21 cellular contexts compared by ENCODE assay signal in genomic region chr4:100948911-100949310, GRCh38.
DNase-seq lines count a peak whose midpoint lies in the region; ATAC-seq and FAIRE-seq lines count a peak whose summit lies in the region.
"Had no signal": no experiment of that assay in that cellular context is flagged by ENCODE, and none has a peak within 500 bp of the region (broad histone marks: within the 10 kb centered on the region; RNA-seq: fewer than 3 reads in every experiment).

No MANE protein-coding gene starts in this region.

- peak; percentile 12 for FAIRE-seq in endometrium (lab: Jason Lieb, UNC)
- FAIRE-seq in urothelium cell line (lab: Jason Lieb, UNC) = no peak
- FAIRE-seq: GM12891, GM18507, H1 had no signal

- DNase-seq in GM04503 (ENCODE audit: low read depth) = peak; percentile 2
- DNase-seq in mesenchymal stem cell = peak; percentile 4
- no peak for DNase-seq in stimulated activated naive CD8-positive, alpha-beta T cell treated with anti-CD3 and anti-CD28 coated beads, Interleukin-15, Interleukin-2, amounts not matched to agents 100 U/mL and 50 U/mL, for 24 hours
- DNase-seq in activated effector memory CD4-positive, alpha-beta T cell treated with anti-CD3 and anti-CD28 coated beads, Interleukin-2, amount 50 U/mL, for 16 hours = no peak
- DNase-seq in ureter (ENCODE audit: low spot score) = no peak
- no peak for DNase-seq in urothelium cell line (ENCODE audit: low spot score)
- DNase-seq: Caco-2; CD4-positive, CD25-positive, alpha-beta regulatory T cell; CD8-positive, alpha-beta T cell; DMS153; DND-41; GDM1; H7 had no signal

- H2BK5ac ChIP-seq in mesenchymal stem cell (ENCODE audit: low read depth, low read length, poor library complexity, severe bottlenecking) = no peak overlapping the region

- H3K36me3 ChIP-seq in mesenchymal stem cell (ENCODE audit: control insufficient read depth in 1 of 2, insufficient read depth in 2 of 2, low read depth in 1 of 2, low read length in 2 of 2) = no peaks in the 10 kb centered on the region
- H3K36me3 ChIP-seq: BLaER1 had no signal

- H4K91ac ChIP-seq in mesenchymal stem cell (ENCODE audit: low read length) = no peak overlapping the region

- H3K4me1 ChIP-seq in mesenchymal stem cell (ENCODE audit: control insufficient read depth, insufficient read depth, low read depth, low read length) = no peaks in the 10 kb centered on the region
- H3K4me1 ChIP-seq: Caco-2 had no signal

- no peak overlapping the region for H3K4ac ChIP-seq in mesenchymal stem cell (ENCODE audit: low read depth in 1 of 2, low read length in 2 of 2)

- no peaks in the 10 kb centered on the region for H3K79me1 ChIP-seq in mesenchymal stem cell (replicated peaks; ENCODE audit: low read length, poor library complexity, severe bottlenecking)

- WGBS in mesenchymal stem cell = 100% methylated on average over 1 of the region's 4 CpGs

- no peak overlapping the region for H2BK15ac ChIP-seq in mesenchymal stem cell (ENCODE audit: low read depth, poor library complexity, severe bottlenecking)

- H3K23ac ChIP-seq in mesenchymal stem cell (ENCODE audit: low read length in 2 of 2) = no peak overlapping the region

- H2BK120ac ChIP-seq in mesenchymal stem cell (ENCODE audit: low read depth, low read length) = no peak overlapping the region

- no peak overlapping the region for H3K27ac ChIP-seq in mesenchymal stem cell (ENCODE audit: low read length, poor library complexity, severe bottlenecking)
- H3K27ac ChIP-seq: BLaER1, C4-2B, GM23248 had no signal

- no peak overlapping the region for H3K4me2 ChIP-seq in mesenchymal stem cell (ENCODE audit: low read length, poor library complexity, severe bottlenecking)
- H3K4me2 ChIP-seq: BLaER1 had no signal

- no peak overlapping the region for H2AK5ac ChIP-seq in mesenchymal stem cell (ENCODE audit: low read length, severe bottlenecking)

- no peak overlapping the region for H3K9ac ChIP-seq in mesenchymal stem cell (ENCODE audit: low read length)
- H3K9ac ChIP-seq: BLaER1, GM23248 had no signal

- no peaks in the 10 kb centered on the region for H3K27me3 ChIP-seq in mesenchymal stem cell (ENCODE audit: control insufficient read depth in 1 of 2, insufficient read depth in 1 of 2, low read length in 2 of 2)
- H3K27me3 ChIP-seq: BLaER1 had no signal

- H4K8ac ChIP-seq in mesenchymal stem cell (ENCODE audit: low read length) = no peak overlapping the region

- H3K14ac ChIP-seq in mesenchymal stem cell (ENCODE audit: low read length in 2 of 2) = no peak overlapping the region

- no peak overlapping the region for H3K18ac ChIP-seq in mesenchymal stem cell (ENCODE audit: low read depth in 1 of 2, low read length in 2 of 2)

- H3K9me3 ChIP-seq in mesenchymal stem cell (ENCODE audit: control insufficient read depth, low read length) = no peaks in the 10 kb centered on the region
- H3K9me3 ChIP-seq: BLaER1, Caco-2 had no signal

- ATAC-seq in stimulated activated naive CD8-positive, alpha-beta T cell treated with anti-CD3 and anti-CD28 coated beads, Interleukin-15, Interleukin-2, amounts not matched to agents 100 U/mL and 50 U/mL, for 24 hours = no peak
- ATAC-seq: CD8-positive, alpha-beta T cell; HCT116 had no signal

- H3K4me3 ChIP-seq in mesenchymal stem cell (ENCODE audit: insufficient read depth in 1 of 2, low read depth in 1 of 2, low read length in 2 of 2) = no peak overlapping the region
- H3K4me3 ChIP-seq: BLaER1, GM23248 had no signal

- no peak overlapping the region for H2AFZ ChIP-seq in mesenchymal stem cell (ENCODE audit: low read depth, low read length)
- H2AFZ ChIP-seq: GM23248 had no signal

- no peak overlapping the region for H2BK12ac ChIP-seq in mesenchymal stem cell (ENCODE audit: low read length in 2 of 2)

Comparison
In these comparisons a context has a peak if more than half of its experiments do, and no peak if none do; other contexts are left out.
1. DNase-seq: peak in GM04503 (single experiment) and mesenchymal stem cell (single experiment); none in stimulated activated naive CD8-positive, alpha-beta T cell treated with anti-CD3 and anti-CD28 coated beads, Interleukin-15, Interleukin-2, amounts not matched to agents 100 U/mL and 50 U/mL, for 24 hours (single experiment), activated effector memory CD4-positive, alpha-beta T cell treated with anti-CD3 and anti-CD28 coated beads, Interleukin-2, amount 50 U/mL, for 16 hours (single experiment), ureter (single experiment) and urothelium cell line (single experiment).